Comparison of ENCODE assay signal across 26 cellular contexts in genomic region chr1:83077411-83077810, GRCh38.
DNase-seq lines count a peak whose midpoint lies in the region; ATAC-seq and TF ChIP-seq lines count a peak whose summit lies in the region.
"Had no signal": no experiment of that assay in that cellular context is flagged by ENCODE, and none has a peak within 500 bp of the region (broad histone marks: within the 10 kb centered on the region; RNA-seq: fewer than 3 reads in every experiment).

No MANE protein-coding gene starts in this region.

- H3K4me3 Mint-ChIP-seq in WTC11: no peak overlapping the region

- peaks cover 36% of the 10 kb centered on the region for H3K4me1 Mint-ChIP-seq in WTC11

- peak; percentile 39; the same call in 1 of the 2 replicates for ATAC-seq in WTC11
- ATAC-seq: GM12878, HCT116, Right ventricle myocardium inferior had no signal

- H3K36me3 Mint-ChIP-seq in WTC11: peaks cover 11% of the 10 kb centered on the region

- BruUV-seq in A673 (replicated peaks; lab: Mats Ljungman, UMichigan): no TSS peak

- H3K27ac ChIP-seq in A673 (ENCODE audit: low read depth, low read length, poor library complexity, severe bottlenecking): no peak overlapping the region
- H3K27ac ChIP-seq: 22Rv1, PC-9, SJCRH30 had no signal

- no peaks in the 10 kb centered on the region for H3K27me3 ChIP-seq in A673 (replicated peaks; ENCODE audit: insufficient read depth, low read depth, low read length, poor library complexity)
- H3K27me3 ChIP-seq: SJCRH30 had no signal

- no peaks in the 10 kb centered on the region for H3K36me3 ChIP-seq in A673 (ENCODE audit: insufficient read depth, low read length, poor library complexity, severe bottlenecking)
- H3K36me3 ChIP-seq: SJCRH30 had no signal

- H3K4me3 ChIP-seq in A673 (ENCODE audit: low read depth, low read length, poor library complexity, severe bottlenecking): no peak overlapping the region
- no peak overlapping the region for H3K4me3 ChIP-seq in retinal pigment epithelial cell (ENCODE audit: low read length)
- H3K4me3 ChIP-seq: GM12878, PC-9, SJCRH30 had no signal

- CTCF ChIA-PET in A673 (lab: Charles Lee) (no interaction called here), WTC11 (lab: Charles Lee) (no interaction called here)

- no peak overlapping the region for H3K27ac Mint-ChIP-seq in WTC11

- TF ChIP-seq CTCF in A673 (conservative IDR thresholded peaks at IDR 0.05; ENCODE audit: low read depth, low read length) (no peak), WTC11 (IDR thresholded peaks at IDR 0.05) (no peak), retinal pigment epithelial cell (conservative IDR thresholded peaks at IDR 0.05; ENCODE audit: low read depth, low read length) (no peak)

- H3K27me3 Mint-ChIP-seq in WTC11 (ENCODE audit: low read depth): no peaks in the 10 kb centered on the region

- intact Hi-C loops in A673 (cut with micrococcal nuclease; ENCODE audit: unreplicated experiment): no loop called here

- H3K9me3 Mint-ChIP-seq in WTC11: peaks cover 11% of the 10 kb centered on the region

- H3K9me3 ChIP-seq in A673 (ENCODE audit: low read depth, low read length, poor library complexity, severe bottlenecking): no peaks in the 10 kb centered on the region

- peak; percentile 56 for DNase-seq in A673 (ENCODE audit: low spot score)
- DNase-seq in NCI-H524 treated with DMSO at 0.1 percent for 48 hours (lab: John Stamatoyannopoulos, UW): peak; percentile 83
- DNase-seq in WTC11 (ENCODE audit: low spot score): no peak
- peak; percentile 60 for DNase-seq in retinal pigment epithelial cell (ENCODE audit: low read depth)
- DNase-seq in NCI-H2107 treated with DMSO at 0.1 percent for 48 hours (lab: John Stamatoyannopoulos, UW; ENCODE audit: unreplicated experiment): no peak
- DNase-seq in activated CD4-positive, alpha-beta T cell treated with anti-CD3 and anti-CD28 coated beads, Interleukin-2, amount 50 U/mL, for 1 hour: no peak
- no peak for DNase-seq in Kasumi-1 (lab: John Stamatoyannopoulos, UW)
- DNase-seq in cerebellum (ENCODE audit: low spot score): no peak
- DNase-seq: ACHN, DMS53, GDM1, IMR-90, KG1, MM.1S, NCI-H1694, NCI-H2029 treated with DMSO at 0.1 percent for 48 hours, NCI-H2171, NCI-H226, NCI-H510A, NCI-H774, PC-9 had no signal

- POLR2A ChIA-PET in A673 (lab: Charles Lee; ENCODE audit: low non-redundant PET) (no interaction called here), WTC11 (lab: Charles Lee) (interaction anchor here (1.2 kb wide), 1 partner anchor 9 kb away, joined by 4 read pairs; no protein-coding TSS in a partner anchor)

- H3K4me1 ChIP-seq in A673 (ENCODE audit: insufficient read depth, low read length, poor library complexity, severe bottlenecking): peaks cover 12% of the 10 kb centered on the region

TF ChIP-seq in WTC11, 78 proteins besides CTCF, POLR2A, EP300 and RAD21:
- TF ChIP-seq, protein P1, sequence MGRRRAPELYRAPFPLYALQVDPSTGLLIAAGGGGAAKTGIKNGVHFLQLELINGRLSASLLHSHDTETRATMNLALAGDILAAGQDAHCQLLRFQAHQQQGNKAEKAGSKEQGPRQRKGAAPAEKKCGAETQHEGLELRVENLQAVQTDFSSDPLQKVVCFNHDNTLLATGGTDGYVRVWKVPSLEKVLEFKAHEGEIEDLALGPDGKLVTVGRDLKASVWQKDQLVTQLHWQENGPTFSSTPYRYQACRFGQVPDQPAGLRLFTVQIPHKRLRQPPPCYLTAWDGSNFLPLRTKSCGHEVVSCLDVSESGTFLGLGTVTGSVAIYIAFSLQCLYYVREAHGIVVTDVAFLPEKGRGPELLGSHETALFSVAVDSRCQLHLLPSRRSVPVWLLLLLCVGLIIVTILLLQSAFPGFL (CRISPR knock-in tag; IDR thresholded peaks at IDR 0.05; ENCODE audit: borderline replicate concordance): no peak
- TF ChIP-seq SMAD4 (CRISPR knock-in tag; IDR thresholded peaks at IDR 0.05): no peak
- TF ChIP-seq, protein P2, sequence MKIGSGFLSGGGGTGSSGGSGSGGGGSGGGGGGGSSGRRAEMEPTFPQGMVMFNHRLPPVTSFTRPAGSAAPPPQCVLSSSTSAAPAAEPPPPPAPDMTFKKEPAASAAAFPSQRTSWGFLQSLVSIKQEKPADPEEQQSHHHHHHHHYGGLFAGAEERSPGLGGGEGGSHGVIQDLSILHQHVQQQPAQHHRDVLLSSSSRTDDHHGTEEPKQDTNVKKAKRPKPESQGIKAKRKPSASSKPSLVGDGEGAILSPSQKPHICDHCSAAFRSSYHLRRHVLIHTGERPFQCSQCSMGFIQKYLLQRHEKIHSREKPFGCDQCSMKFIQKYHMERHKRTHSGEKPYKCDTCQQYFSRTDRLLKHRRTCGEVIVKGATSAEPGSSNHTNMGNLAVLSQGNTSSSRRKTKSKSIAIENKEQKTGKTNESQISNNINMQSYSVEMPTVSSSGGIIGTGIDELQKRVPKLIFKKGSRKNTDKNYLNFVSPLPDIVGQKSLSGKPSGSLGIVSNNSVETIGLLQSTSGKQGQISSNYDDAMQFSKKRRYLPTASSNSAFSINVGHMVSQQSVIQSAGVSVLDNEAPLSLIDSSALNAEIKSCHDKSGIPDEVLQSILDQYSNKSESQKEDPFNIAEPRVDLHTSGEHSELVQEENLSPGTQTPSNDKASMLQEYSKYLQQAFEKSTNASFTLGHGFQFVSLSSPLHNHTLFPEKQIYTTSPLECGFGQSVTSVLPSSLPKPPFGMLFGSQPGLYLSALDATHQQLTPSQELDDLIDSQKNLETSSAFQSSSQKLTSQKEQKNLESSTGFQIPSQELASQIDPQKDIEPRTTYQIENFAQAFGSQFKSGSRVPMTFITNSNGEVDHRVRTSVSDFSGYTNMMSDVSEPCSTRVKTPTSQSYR (CRISPR knock-in tag; IDR thresholded peaks at IDR 0.05): no peak
- no peak for TF ChIP-seq ZBTB43 (CRISPR knock-in tag; IDR thresholded peaks at IDR 0.05)
- TF ChIP-seq CREM (CRISPR knock-in tag; IDR thresholded peaks at IDR 0.05): no peak
- TF ChIP-seq ZNF416 (CRISPR knock-in tag; IDR thresholded peaks at IDR 0.05): no peak
- TF ChIP-seq NR2C2 (CRISPR knock-in tag; IDR thresholded peaks at IDR 0.05): no peak
- no peak for TF ChIP-seq KAT7 (CRISPR knock-in tag; IDR thresholded peaks at IDR 0.05; ENCODE audit: borderline replicate concordance)
- TF ChIP-seq MYBL2 (CRISPR knock-in tag; IDR thresholded peaks at IDR 0.05): no peak
- no peak for TF ChIP-seq OVOL2 (CRISPR knock-in tag; IDR thresholded peaks at IDR 0.05; ENCODE audit: borderline replicate concordance)
- TF ChIP-seq, protein P3, sequence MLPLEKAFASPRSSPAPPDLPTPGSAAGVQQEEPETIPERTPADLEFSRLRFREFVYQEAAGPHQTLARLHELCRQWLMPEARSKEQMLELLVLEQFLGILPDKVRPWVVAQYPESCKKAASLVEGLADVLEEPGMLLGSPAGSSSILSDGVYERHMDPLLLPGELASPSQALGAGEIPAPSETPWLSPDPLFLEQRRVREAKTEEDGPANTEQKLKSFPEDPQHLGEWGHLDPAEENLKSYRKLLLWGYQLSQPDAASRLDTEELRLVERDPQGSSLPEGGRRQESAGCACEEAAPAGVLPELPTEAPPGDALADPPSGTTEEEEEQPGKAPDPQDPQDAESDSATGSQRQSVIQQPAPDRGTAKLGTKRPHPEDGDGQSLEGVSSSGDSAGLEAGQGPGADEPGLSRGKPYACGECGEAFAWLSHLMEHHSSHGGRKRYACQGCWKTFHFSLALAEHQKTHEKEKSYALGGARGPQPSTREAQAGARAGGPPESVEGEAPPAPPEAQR (CRISPR knock-in tag; IDR thresholded peaks at IDR 0.05): no peak
- no peak for TF ChIP-seq ZBTB21 (CRISPR knock-in tag; IDR thresholded peaks at IDR 0.05; ENCODE audit: borderline replicate concordance)
- TF ChIP-seq CBFB (CRISPR knock-in tag; IDR thresholded peaks at IDR 0.05; ENCODE audit: low read depth): no peak
- TF ChIP-seq SMAD3 (CRISPR knock-in tag; IDR thresholded peaks at IDR 0.05; ENCODE audit: borderline replicate concordance): no peak
- TF ChIP-seq E2F4 (CRISPR knock-in tag; IDR thresholded peaks at IDR 0.05; ENCODE audit: borderline replicate concordance, low read depth): no peak
- TF ChIP-seq ZNF317 (CRISPR knock-in tag; IDR thresholded peaks at IDR 0.05; ENCODE audit: borderline replicate concordance, low read depth): no peak

Comparison
In these comparisons a context has a peak if more than half of its experiments do, and no peak if none do; other contexts are left out.
1. DNase-seq: peak in A673 (single experiment), NCI-H524 treated with DMSO at 0.1 percent for 48 hours (single experiment) and retinal pigment epithelial cell (single experiment); none in WTC11 (single experiment), NCI-H2107 treated with DMSO at 0.1 percent for 48 hours (single experiment), activated CD4-positive, alpha-beta T cell treated with anti-CD3 and anti-CD28 coated beads, Interleukin-2, amount 50 U/mL, for 1 hour (single experiment), Kasumi-1 (0 of 2) and cerebellum (single experiment).